8 cellular contexts compared by ENCODE assay signal in genomic region chr1:87684786-87685185, GRCh38.
DNase-seq lines count a peak whose midpoint lies in the region; ATAC-seq and TF ChIP-seq lines count a peak whose summit lies in the region.

No MANE protein-coding gene starts in this region.

- H3K27ac ChIP-seq in Peyer's patch (peak overlapping the region in 3 of 4 donors; percentile 34 to 70 (median 64)), gastroesophageal sphincter (peak overlapping the region in 3 of 4 donors; percentile 2 to 80 (median 71)), prostate gland (peak overlapping the region; percentile 47 to 63)

- peaks cover 0 to 22% (median 0%) of the 10 kb centered on the region in 4 donors for H3K4me1 ChIP-seq in Peyer's patch
- peaks cover 0 to 32% (median 0%) of the 10 kb centered on the region in 3 donors for H3K4me1 ChIP-seq in gastroesophageal sphincter
- H3K4me1 ChIP-seq in prostate gland (replicated peaks): no peaks in the 10 kb centered on the region

- 14 to 34% methylated on average over 6 of the region's 6 CpGs for WGBS in gastroesophageal sphincter (ENCODE audit: low coverage in 1 of 2), 2 donors
- WGBS in prostate gland: 10% methylated on average over 6 of the region's 6 CpGs

- no peaks in the 10 kb centered on the region for H3K36me3 ChIP-seq in Peyer's patch
- no peaks in the 10 kb centered on the region for H3K36me3 ChIP-seq in gastroesophageal sphincter
- no peaks in the 10 kb centered on the region for H3K36me3 ChIP-seq in prostate gland

- TF ChIP-seq POLR2A in Peyer's patch (IDR thresholded peaks at IDR 0.05): no peak
- TF ChIP-seq POLR2A in gastroesophageal sphincter (IDR thresholded peaks at IDR 0.05): no peak
- TF ChIP-seq POLR2A in prostate gland (IDR thresholded peaks at IDR 0.05): no peak

- ATAC-seq in gastroesophageal sphincter (peak; percentile 22), HG03442 (IDR thresholded peaks at IDR 0.05; ENCODE audit: unreplicated experiment) (no peak), HG03097 (IDR thresholded peaks at IDR 0.05; ENCODE audit: low FRiP score, unreplicated experiment) (no peak)

- intact Hi-C loops in prostate gland (cut with DNase I): loop anchor here (5.0 to 10.0 kb wide), 2 partner anchors 268 to 350 kb away; no protein-coding TSS in a partner anchor

- H3K9me3 ChIP-seq in Peyer's patch (no peaks in the 10 kb centered on the region), gastroesophageal sphincter (no peaks in the 10 kb centered on the region), prostate gland (no peaks in the 10 kb centered on the region)

- H3K4me3 ChIP-seq in Peyer's patch (peak overlapping the region in 3 of 4 donors; percentile 18 to 50 (median 50)), gastroesophageal sphincter (peak overlapping the region; percentile 42 to 53), prostate gland (peak overlapping the region; percentile 18 to 32)

- TF ChIP-seq EP300 in gastroesophageal sphincter (IDR thresholded peaks at IDR 0.05): no peak

- TF ChIP-seq CTCF in Peyer's patch (IDR thresholded peaks at IDR 0.05) (no peak), gastroesophageal sphincter (IDR thresholded peaks at IDR 0.05) (no peak), prostate gland (IDR thresholded peaks at IDR 0.05) (no peak)

- DNase-seq in EH (ENCODE audit: low read depth): peak; percentile 13
- DNase-seq in Peyer's patch: no peak
- peak; percentile 20 for DNase-seq in prostate gland (ENCODE audit: low spot score)
- no peak for DNase-seq in GM03348 (ENCODE audit: low spot score)
- DNase-seq in HUDEP-2 (lab: John Stamatoyannopoulos, UW; ENCODE audit: unreplicated experiment in 76 of 76): no peak

- H3K27me3 ChIP-seq in Peyer's patch (no peaks in the 10 kb centered on the region), gastroesophageal sphincter (no peaks in the 10 kb centered on the region), prostate gland (replicated peaks; ENCODE audit: insufficient read depth) (no peaks in the 10 kb centered on the region)

Comparison
In these comparisons a context has a peak if more than half of its experiments do, and no peak if none do; other contexts are left out.
1. DNase-seq: peak in EH (single experiment) and prostate gland (single experiment); none in Peyer's patch (0 of 3), GM03348 (single experiment) and HUDEP-2 (0 of 76).
2. Peak in every context shown above with its lines, with median percentiles within 50 percentile points of each other: H3K27ac ChIP-seq and H3K4me3 ChIP-seq.